ENCODE assay signal across 11 cellular contexts in genomic region chr1:217135569-217135915, GRCh38.
DNase-seq lines count a peak whose midpoint lies in the region; ATAC-seq, FAIRE-seq and TF ChIP-seq lines count a peak whose summit lies in the region.
"Had no signal": no experiment of that assay in that cellular context is flagged by ENCODE, and none has a peak within 500 bp of the region (broad histone marks: within the 10 kb centered on the region; RNA-seq: fewer than 3 reads in every experiment).

No MANE protein-coding gene starts in this region.

- peaks cover 0 to 26% of the 10 kb centered on the region in 2 donors for H3K4me1 ChIP-seq in thoracic aorta (ENCODE audit: control insufficient read depth in 1 of 2, low read depth in 2 of 2)
- no peaks in the 10 kb centered on the region for H3K4me1 ChIP-seq in OCI-LY7 (ENCODE audit: insufficient read depth, low read length, poor library complexity, severe bottlenecking)

- H3K4me3 ChIP-seq in iPS-18c (ENCODE audit: insufficient read depth, low read depth, low read length) (peak overlapping the region; percentile 61), thoracic aorta (peak overlapping the region; percentile 69), OCI-LY7 (ENCODE audit: low read depth, low read length, poor library complexity, severe bottlenecking) (no peak overlapping the region)

- no peak for TF ChIP-seq POLR2A in GM12891 (IDR thresholded peaks at IDR 0.05; ENCODE audit: low read depth, low read length)

- no peak overlapping the region for H3K4me2 ChIP-seq in OCI-LY7 (ENCODE audit: low read length)

- no peaks in the 10 kb centered on the region for H3K9me3 Mint-ChIP-seq in activated T-helper 2 cell treated with anti-CD3 and anti-CD28 coated beads, Interferon-gamma antibody, Interleukin-2, Interleukin-4, amounts not matched to agents 10 μg/mL and 5 μg/mL and 100 μg/mL, durations not matched to agents 14 hours and 24 hours and 36 hours
- H3K9me3 Mint-ChIP-seq: activated B cell treated with CpG ODN at 0.5 μM for 24 hours; CD4-positive, alpha-beta T cell had no signal

- peak overlapping the region; percentile 42 for H3K4me3 Mint-ChIP-seq in activated T-helper 2 cell treated with anti-CD3 and anti-CD28 coated beads, Interferon-gamma antibody, Interleukin-2, Interleukin-4, amounts not matched to agents 10 μg/mL and 5 μg/mL and 100 μg/mL, durations not matched to agents 14 hours and 24 hours and 36 hours (ENCODE audit: low read depth)
- H3K4me3 Mint-ChIP-seq: activated B cell treated with CpG ODN at 0.5 μM for 24 hours; CD4-positive, alpha-beta T cell; memory B cell had no signal

- CTCF ChIA-PET in OCI-LY7 (lab: Charles Lee; ENCODE audit: unreplicated experiment): no interaction called here

- H3K36me3 Mint-ChIP-seq in activated T-helper 2 cell treated with anti-CD3 and anti-CD28 coated beads, Interferon-gamma antibody, Interleukin-2, Interleukin-4, amounts not matched to agents 10 μg/mL and 5 μg/mL and 100 μg/mL, durations not matched to agents 14 hours and 24 hours and 36 hours (ENCODE audit: low read depth): no peaks in the 10 kb centered on the region

- FAIRE-seq in GM12891 (lab: Jason Lieb, UNC): no peak

- no peaks in the 10 kb centered on the region for H3K9me2 ChIP-seq in OCI-LY7 (ENCODE audit: insufficient read depth, low read length)

- BruUV-seq in OCI-LY7 (replicated peaks; lab: Mats Ljungman, UMichigan): no TSS peak

- H3K36me3 ChIP-seq in thoracic aorta (no peaks in the 10 kb centered on the region), OCI-LY7 (ENCODE audit: insufficient read depth, low read length) (no peaks in the 10 kb centered on the region)

- H3K4me1 Mint-ChIP-seq in activated T-helper 2 cell treated with anti-CD3 and anti-CD28 coated beads, Interferon-gamma antibody, Interleukin-2, Interleukin-4, amounts not matched to agents 10 μg/mL and 5 μg/mL and 100 μg/mL, durations not matched to agents 14 hours and 24 hours and 36 hours (ENCODE audit: low read depth): peaks cover 2% of the 10 kb centered on the region

- intact Hi-C loops in activated T-helper 2 cell treated with anti-CD3 and anti-CD28 coated beads, Interferon-gamma antibody, Interleukin-2, Interleukin-4, amounts not matched to agents 10 μg/mL and 5 μg/mL and 100 μg/mL, durations not matched to agents 14 hours and 24 hours and 36 hours (cut with micrococcal nuclease): loop anchor here (5.0 kb wide), 1 partner anchor 1032 kb away; no protein-coding TSS in a partner anchor
- intact Hi-C loops in OCI-LY7 (cut with micrococcal nuclease; ENCODE audit: unreplicated experiment): no loop called here

- peaks cover 68% of the 10 kb centered on the region for H3K27me3 Mint-ChIP-seq in activated T-helper 2 cell treated with anti-CD3 and anti-CD28 coated beads, Interferon-gamma antibody, Interleukin-2, Interleukin-4, amounts not matched to agents 10 μg/mL and 5 μg/mL and 100 μg/mL, durations not matched to agents 14 hours and 24 hours and 36 hours (ENCODE audit: low read depth)

- H3K27ac ChIP-seq in thoracic aorta (no peak overlapping the region), OCI-LY7 (ENCODE audit: low read depth, low read length, poor library complexity, severe bottlenecking) (no peak overlapping the region)

- H3K27ac Mint-ChIP-seq in activated T-helper 2 cell treated with anti-CD3 and anti-CD28 coated beads, Interferon-gamma antibody, Interleukin-2, Interleukin-4, amounts not matched to agents 10 μg/mL and 5 μg/mL and 100 μg/mL, durations not matched to agents 14 hours and 24 hours and 36 hours: no peak overlapping the region
- H3K27ac Mint-ChIP-seq: activated B cell treated with CpG ODN at 0.5 μM for 24 hours; CD4-positive, alpha-beta T cell; memory B cell had no signal

- H3K79me2 ChIP-seq in OCI-LY7 (ENCODE audit: insufficient read depth, low read depth, low read length): no peaks in the 10 kb centered on the region

- POLR2A ChIA-PET in OCI-LY7 (lab: Charles Lee): no interaction called here

- TF ChIP-seq CTCF in thoracic aorta (IDR thresholded peaks at IDR 0.05) (no peak), OCI-LY7 (conservative IDR thresholded peaks at IDR 0.05; ENCODE audit: low read length) (no peak)

- no peak for ATAC-seq in thoracic aorta (ENCODE audit: insufficient number of reproducible peaks, low FRiP score, low read depth)

- no peak overlapping the region for H2AFZ ChIP-seq in OCI-LY7 (ENCODE audit: low read length)

- H3K27me3 ChIP-seq in thoracic aorta (replicated peaks; ENCODE audit: insufficient read depth): peaks cover 14% of the 10 kb centered on the region

- H4K20me1 ChIP-seq in OCI-LY7 (ENCODE audit: insufficient read depth, low read length): no peaks in the 10 kb centered on the region

- DNase-seq in NCI-H748 (lab: John Stamatoyannopoulos, UW; ENCODE audit: unreplicated experiment) (peak; percentile 52), NCI-H748 treated with DMSO at 0.1 percent for 48 hours (lab: John Stamatoyannopoulos, UW) (no peak), thoracic aorta (ENCODE audit: low spot score) (no peak), GM12891 (ENCODE audit: insufficient read length, low spot score) (no peak), OCI-LY7 (ENCODE audit: low spot score) (no peak), HUDEP-2 (lab: John Stamatoyannopoulos, UW; ENCODE audit: unreplicated experiment in 76 of 76) (no peak)
- no peak for DNase-seq in activated T-helper 2 cell treated with anti-CD3 and anti-CD28 coated beads, Interferon-gamma antibody, Interleukin-2, Interleukin-4, amounts not matched to agents 10 μg/mL and 5 μg/mL and 100 μg/mL, durations not matched to agents 14 hours and 24 hours and 36 hours (ENCODE audit: low spot score)
- DNase-seq: activated B cell treated with CpG ODN at 0.5 μM for 24 hours; CD4-positive, alpha-beta T cell had no signal

- H3K9me3 ChIP-seq in iPS-18c (ENCODE audit: control insufficient read depth, insufficient read depth, low read length) (no peaks in the 10 kb centered on the region), thoracic aorta (no peaks in the 10 kb centered on the region), OCI-LY7 (ENCODE audit: low read length) (no peaks in the 10 kb centered on the region)

TF ChIP-seq in GM12891, 5 proteins besides CTCF, POLR2A, EP300 and RAD21:
- TF ChIP-seq POU2F2 (IDR thresholded peaks at IDR 0.05; ENCODE audit: low read depth, low read length) (no peak), POLR2AphosphoS5 (IDR thresholded peaks at IDR 0.05; ENCODE audit: low read depth, low read length) (no peak), SPI1 (IDR thresholded peaks at IDR 0.05; ENCODE audit: low read depth, low read length) (no peak)
